ENCODE assay signal across 8 cellular contexts in genomic region chr10:91907914-91908357, GRCh38. TPM values are rescaled to one million over a fixed set of nuclear protein-coding genes. Genes with fewer than 3 reads are reported as not detected.
DNase-seq lines count a peak whose midpoint lies in the region; ATAC-seq and TF ChIP-seq lines count a peak whose summit lies in the region.

No MANE protein-coding gene starts in this region.

- DNase-seq in GM06990 (ENCODE audit: extremely low read depth, insufficient read length) (no peak), HuH-7.5 (ENCODE audit: low spot score) (peak; percentile 44), T47D (ENCODE audit: low read depth in 1 of 2, low spot score in 1 of 2) (peak; percentile 42 to 50), left lung (no peak), tibial nerve (ENCODE audit: low spot score in 2 of 2) (no peak), COR-L47 (lab: John Stamatoyannopoulos, UW) (no peak), posterior vena cava (ENCODE audit: low spot score) (no peak)
- no peak for DNase-seq in stimulated activated CD4-positive, alpha-beta T cell treated with anti-CD3 and anti-CD28 coated beads, Interleukin-4, amount 100 ng/mL, for 24 hours

- H3K9me3 ChIP-seq in left lung = no peaks in the 10 kb centered on the region
- H3K9me3 ChIP-seq in tibial nerve = peaks cover 0 to under 1% (median 0%) of the 10 kb centered on the region in 4 donors

- H3K4me3 ChIP-seq in GM06990 (replicated peaks; ENCODE audit: low read depth, low read length) = peak overlapping the region; percentile 70
- peak overlapping the region; percentile 79 to 83 for H3K4me3 ChIP-seq in left lung
- peak overlapping the region; percentile 75 to 86 (median 80) for H3K4me3 ChIP-seq in tibial nerve

- TF ChIP-seq EP300 in tibial nerve (IDR thresholded peaks at IDR 0.05) = no peak

- WGBS in tibial nerve, 2 donors = 3 to 5% methylated on average over 12 to 20 of the region's 20 CpGs

- H3K27ac ChIP-seq in left lung (peak overlapping the region; percentile 71 to 82), tibial nerve (peak overlapping the region; percentile 69 to 87 (median 80))

- H3K27me3 ChIP-seq in GM06990 (replicated peaks; ENCODE audit: control insufficient read depth, insufficient read depth, low read length) (no peaks in the 10 kb centered on the region), left lung (no peaks in the 10 kb centered on the region), tibial nerve (no peaks in the 10 kb centered on the region)

- no peak for TF ChIP-seq POLR2A in tibial nerve (IDR thresholded peaks at IDR 0.05)

- H3K36me3 ChIP-seq in GM06990 (ENCODE audit: control insufficient read depth, insufficient read depth, low read length) (no peaks in the 10 kb centered on the region), left lung (no peaks in the 10 kb centered on the region), tibial nerve (peaks cover 0 to 4% (median 0%) of the 10 kb centered on the region in 3 donors)

- H3K4me1 ChIP-seq in left lung (peaks cover 5 to 23% of the 10 kb centered on the region in 2 donors), tibial nerve (peaks cover 0 to 21% (median 2%) of the 10 kb centered on the region in 4 donors)

- TF ChIP-seq CTCF in GM06990 (IDR thresholded peaks at IDR 0.05; ENCODE audit: insufficient read depth, low read length, poor library complexity, severe bottlenecking) (no peak), left lung (IDR thresholded peaks at IDR 0.05) (no peak), tibial nerve (IDR thresholded peaks at IDR 0.05) (no peak)

- ATAC-seq in left lung = peak; percentile 21

- intact Hi-C loops in left lung (cut with DNase I) (loop anchor here in 1 of 2 donors (10.0 kb wide), 1 partner anchor 63 kb away; no protein-coding TSS in a partner anchor), posterior vena cava (cut with DNase I) (no loop called here)

- in situ Hi-C loops in T47D (cut with HindIII; ENCODE audit: low pct_unique_long_range_greater_than_20kb, low sequenced_read_pairs) = no loop called here

RNA-seq across cellular contexts. Expression of gene FGFBP3, which starts 1.4 kb away (rescaled TPM):
- total RNA-seq in left lung (1 to 10 TPM in 1 of 2 donors, under 1 TPM in 1; 0.76 to 1.5 TPM), tibial nerve (1 to 10 TPM; 3.1 to 7.9 (median 4.9) TPM), posterior vena cava (1 to 10 TPM in 1 of 2 donors, under 1 TPM in 1; 1.00 to 1.5 TPM)

RNA-seq across cellular contexts. Expression of gene BTAF1, which starts 15.6 kb away (rescaled TPM):
- total RNA-seq in left lung (10 to 100 TPM; 24.2 to 29.1 TPM), tibial nerve (10 to 100 TPM; 50.4 to 76.7 (median 58.1) TPM), posterior vena cava (10 to 100 TPM; 29.4 to 31.1 TPM)

Comparison
In these comparisons a context has a peak if more than half of its experiments do, and no peak if none do; other contexts are left out.
1. DNase-seq: peak in HuH-7.5 (single experiment) and T47D (2 of 2); none in GM06990 (single experiment), left lung (0 of 2), tibial nerve (0 of 2), COR-L47 (single experiment), stimulated activated CD4-positive, alpha-beta T cell treated with anti-CD3 and anti-CD28 coated beads, Interleukin-4, amount 100 ng/mL, for 24 hours (single experiment) and posterior vena cava (single experiment).
2. Peak in every context shown above with its lines, with median percentiles within 50 percentile points of each other: H3K4me3 ChIP-seq.